Comparison of ENCODE assay signal across 10 cellular contexts in genomic region chr15:41483115-41483514, GRCh38. TPM values are rescaled to one million over a fixed set of nuclear protein-coding genes. Genes with fewer than 3 reads are reported as not detected.
DNase-seq lines count a peak whose midpoint lies in the region; ATAC-seq and TF ChIP-seq lines count a peak whose summit lies in the region.
"Had no signal": no experiment of that assay in that cellular context is flagged by ENCODE, and none has a peak within 500 bp of the region (broad histone marks: within the 10 kb centered on the region; RNA-seq: fewer than 3 reads in every experiment).

No MANE protein-coding gene starts in this region.

- H3K9me3 ChIP-seq in CD4-positive, alpha-beta memory T cell (ENCODE audit: control insufficient read depth in 1 of 2, low read length in 2 of 2) = no peaks in the 10 kb centered on the region
- no peaks in the 10 kb centered on the region for H3K9me3 ChIP-seq in spleen

- intact Hi-C loops in CD4-positive, alpha-beta memory T cell (cut with micrococcal nuclease) = no loop called here
- intact Hi-C loops in spleen (cut with DNase I; ENCODE audit: low total_unique reads) = no loop called here

- H3K4me1 ChIP-seq in CD4-positive, alpha-beta memory T cell (ENCODE audit: insufficient read depth, low read length) = peaks cover 20% of the 10 kb centered on the region
- peaks cover 0 to 15% (median 13%) of the 10 kb centered on the region in 6 donors for H3K4me1 ChIP-seq in spleen

- H3K27ac Mint-ChIP-seq in CD4-positive, alpha-beta memory T cell = peak overlapping the region; percentile 76 to 93 (median 84)
- peak overlapping the region; percentile 71 for H3K27ac Mint-ChIP-seq in activated naive CD8-positive, alpha-beta T cell treated with anti-CD3 and anti-CD28 coated beads, Interleukin-2, amount 10 ng/mL, durations not matched to agents 7 days and 5 days
- H3K27ac Mint-ChIP-seq in glutamatergic neuron (ENCODE audit: unreplicated experiment) = no peak overlapping the region

- H3K36me3 ChIP-seq in CD4-positive, alpha-beta memory T cell (ENCODE audit: insufficient read depth, low read length) = peaks cover 24% of the 10 kb centered on the region
- peaks cover 0 to 57% (median 35%) of the 10 kb centered on the region in 6 donors for H3K36me3 ChIP-seq in spleen

- peaks cover 11 to 26% (median 20%) of the 10 kb centered on the region in 4 donors for H3K4me1 Mint-ChIP-seq in CD4-positive, alpha-beta memory T cell
- H3K4me1 Mint-ChIP-seq in activated naive CD8-positive, alpha-beta T cell treated with anti-CD3 and anti-CD28 coated beads, Interleukin-2, amount 10 ng/mL, durations not matched to agents 7 days and 5 days = peaks cover 20% of the 10 kb centered on the region
- H3K4me1 Mint-ChIP-seq in glutamatergic neuron (ENCODE audit: low read depth, unreplicated experiment) = no peaks in the 10 kb centered on the region

- POLR2A ChIA-PET in CD4-positive, alpha-beta memory T cell (lab: Charles Lee; ENCODE audit: partially characterized antibody) = interaction anchor here (3.0 kb wide), 1 partner anchor 10 kb away, joined by 10 read pairs; the partner anchor contains the start of gene ITPKA
- POLR2A ChIA-PET in activated naive CD8-positive, alpha-beta T cell treated with anti-CD3 and anti-CD28 coated beads, Interleukin-2, amount 10 ng/mL, durations not matched to agents 7 days and 5 days (lab: Charles Lee) = interaction anchor here (0.6 to 1.4 kb wide), 2 partner anchors 61 to 214 kb away, joined by 4 to 5 read pairs; partner anchors contain the start of gene RPAP1

- H3K27me3 ChIP-seq in CD4-positive, alpha-beta memory T cell (ENCODE audit: insufficient read depth, low read length) = no peaks in the 10 kb centered on the region
- H3K27me3 ChIP-seq in spleen (replicated peaks in 1 of 7) = no peaks in the 10 kb centered on the region

- H3K9me3 Mint-ChIP-seq in CD4-positive, alpha-beta memory T cell = no peaks in the 10 kb centered on the region
- H3K9me3 Mint-ChIP-seq in activated naive CD8-positive, alpha-beta T cell treated with anti-CD3 and anti-CD28 coated beads, Interleukin-2, amount 10 ng/mL, durations not matched to agents 7 days and 5 days = no peaks in the 10 kb centered on the region
- peaks cover 1% of the 10 kb centered on the region for H3K9me3 Mint-ChIP-seq in glutamatergic neuron (ENCODE audit: unreplicated experiment)

- no peaks in the 10 kb centered on the region for H3K27me3 Mint-ChIP-seq in CD4-positive, alpha-beta memory T cell
- H3K27me3 Mint-ChIP-seq in activated naive CD8-positive, alpha-beta T cell treated with anti-CD3 and anti-CD28 coated beads, Interleukin-2, amount 10 ng/mL, durations not matched to agents 7 days and 5 days = peaks cover 3% of the 10 kb centered on the region
- peaks cover 5% of the 10 kb centered on the region for H3K27me3 Mint-ChIP-seq in glutamatergic neuron (ENCODE audit: unreplicated experiment)

- TF ChIP-seq CTCF in spleen (IDR thresholded peaks at IDR 0.05 in 8 of 11, conservative IDR thresholded peaks at IDR 0.05 in 3 of 11) (no peak), glutamatergic neuron (IDR thresholded peaks at IDR 0.05; ENCODE audit: partially characterized antibody, unreplicated experiment) (no peak)

- ATAC-seq in GM19043 (IDR thresholded peaks at IDR 0.05; ENCODE audit: low read depth, unreplicated experiment) (peak; percentile 66), HG03135 (IDR thresholded peaks at IDR 0.05; ENCODE audit: unreplicated experiment) (peak; percentile 76), HG03469 (IDR thresholded peaks at IDR 0.05; ENCODE audit: unreplicated experiment) (no peak)
- peak; percentile 69 for ATAC-seq in activated naive CD8-positive, alpha-beta T cell treated with anti-CD3 and anti-CD28 coated beads, Interleukin-2, amount 10 ng/mL, durations not matched to agents 7 days and 5 days (ENCODE audit: low read depth)

- H3K4me3 Mint-ChIP-seq in CD4-positive, alpha-beta memory T cell = peak overlapping the region; percentile 60 to 86 (median 76)
- peak overlapping the region; percentile 71 for H3K4me3 Mint-ChIP-seq in activated naive CD8-positive, alpha-beta T cell treated with anti-CD3 and anti-CD28 coated beads, Interleukin-2, amount 10 ng/mL, durations not matched to agents 7 days and 5 days
- H3K4me3 Mint-ChIP-seq in glutamatergic neuron (ENCODE audit: unreplicated experiment) = no peak overlapping the region

- H3K36me3 Mint-ChIP-seq in CD4-positive, alpha-beta memory T cell = peaks cover 24 to 38% of the 10 kb centered on the region in 2 donors
- H3K36me3 Mint-ChIP-seq in activated naive CD8-positive, alpha-beta T cell treated with anti-CD3 and anti-CD28 coated beads, Interleukin-2, amount 10 ng/mL, durations not matched to agents 7 days and 5 days = peaks cover 31% of the 10 kb centered on the region
- peaks cover 10% of the 10 kb centered on the region for H3K36me3 Mint-ChIP-seq in glutamatergic neuron (ENCODE audit: unreplicated experiment)

- peak; percentile 31 to 70 (median 41) for DNase-seq in CD4-positive, alpha-beta memory T cell
- peak; percentile 39 for DNase-seq in activated naive CD8-positive, alpha-beta T cell treated with anti-CD3 and anti-CD28 coated beads, Interleukin-2, amount 10 ng/mL, durations not matched to agents 7 days and 5 days
- DNase-seq in spleen (no peak), NCI-H2081 (lab: John Stamatoyannopoulos, UW) (no peak), glutamatergic neuron (no peak)
- DNase-seq: NCI-H1092 treated with DMSO at 0.1 percent for 48 hours, substantia nigra had no signal

- CTCF ChIA-PET in CD4-positive, alpha-beta memory T cell (lab: Charles Lee; ENCODE audit: partially characterized antibody) = interaction anchor here (2.8 kb wide), 1 partner anchor 17 kb away, joined by 11 read pairs; no protein-coding TSS in a partner anchor

- peak overlapping the region; percentile 46 for H3K27ac ChIP-seq in CD4-positive, alpha-beta memory T cell (ENCODE audit: low read depth, low read length)
- H3K27ac ChIP-seq in spleen = peak overlapping the region in 4 of 8 donors; percentile 0 to 58 (median 32)

- H3K4me3 ChIP-seq in CD4-positive, alpha-beta memory T cell (ENCODE audit: low read length in 2 of 2) = peak overlapping the region in 1 of 2 donors; percentile 7
- H3K4me3 ChIP-seq in spleen = no peak overlapping the region

- no peak for TF ChIP-seq POLR2A in spleen (IDR thresholded peaks at IDR 0.05)

RNA-seq across cellular contexts. Expression of gene ITPKA, which starts 10.6 kb away (rescaled TPM):
- total RNA-seq in CD4-positive, alpha-beta memory T cell = under 1 TPM in 1 of 2 experiments, not detected in 1; 0.36 TPM
- under 1 TPM; 0.23 to 0.46 TPM for polyA plus RNA-seq in CD4-positive, alpha-beta memory T cell
- under 1 TPM in 1 of 2 experiments, not detected in 1; 0.25 TPM for total RNA-seq in activated naive CD8-positive, alpha-beta T cell treated with anti-CD3 and anti-CD28 coated beads, Interleukin-2, amount 10 ng/mL, durations not matched to agents 7 days and 5 days
- total RNA-seq in spleen = under 1 TPM in 3 of 7 donors, not detected in 4; 0.17 to 0.51 (median 0.37) TPM
- under 1 TPM; 0.09 to 0.19 (median 0.18) TPM for polyA plus RNA-seq in spleen
- total RNA-seq in glutamatergic neuron (ENCODE audit: unreplicated experiment) = 1.1 TPM

RNA-seq across cellular contexts. Expression of gene LTK, which starts 30.5 kb away (rescaled TPM):
- total RNA-seq in CD4-positive, alpha-beta memory T cell = 1 to 10 TPM; 3.7 to 3.8 TPM
- polyA plus RNA-seq in CD4-positive, alpha-beta memory T cell = 1 to 10 TPM; 1.9 to 5.1 TPM
- total RNA-seq in activated naive CD8-positive, alpha-beta T cell treated with anti-CD3 and anti-CD28 coated beads, Interleukin-2, amount 10 ng/mL, durations not matched to agents 7 days and 5 days = 1 to 10 TPM; 1.6 to 1.9 TPM
- total RNA-seq in spleen = 1 to 10 TPM; 2.0 to 7.0 (median 4.5) TPM
- 1 to 10 TPM in 2 of 3 donors, under 1 TPM in 1; 0.93 to 5.3 (median 4.5) TPM for polyA plus RNA-seq in spleen
- 3.2 TPM for total RNA-seq in glutamatergic neuron (ENCODE audit: unreplicated experiment)

Comparison
In these comparisons a context has a peak if more than half of its experiments do, and no peak if none do; other contexts are left out.
1. DNase-seq: peak in CD4-positive, alpha-beta memory T cell (5 of 5) and activated naive CD8-positive, alpha-beta T cell treated with anti-CD3 and anti-CD28 coated beads, Interleukin-2, amount 10 ng/mL, durations not matched to agents 7 days and 5 days (single experiment); none in spleen (single experiment), NCI-H2081 (0 of 2) and glutamatergic neuron (single experiment).